2 cellular contexts compared by ENCODE assay signal in genomic region chr9:109961579-109961978, GRCh38.
TF ChIP-seq lines count a peak whose summit lies in the region.

No MANE protein-coding gene starts in this region.

TF ChIP-seq in SK-N-SH, 30 proteins besides CTCF, POLR2A, EP300 and RAD21 (continued from another document):
- TF ChIP-seq USF2 (IDR thresholded peaks at IDR 0.05; ENCODE audit: borderline replicate concordance, low read depth, low read length) (no peak), REST (IDR thresholded peaks at IDR 0.05; ENCODE audit: low read depth, low read length) (no peak), RCOR1 (IDR thresholded peaks at IDR 0.05; ENCODE audit: low read length) (no peak), ELF1 (IDR thresholded peaks at IDR 0.05) (no peak), FOSL2 (IDR thresholded peaks at IDR 0.05; ENCODE audit: borderline replicate concordance, low read depth) (no peak), NFIC (IDR thresholded peaks at IDR 0.05; ENCODE audit: borderline replicate concordance) (no peak), RXRA (IDR thresholded peaks at IDR 0.05; ENCODE audit: borderline replicate concordance, low read depth) (no peak), CHD2 (IDR thresholded peaks at IDR 0.05; ENCODE audit: low read length, partially characterized antibody) (no peak), ZBTB33 (IDR thresholded peaks at IDR 0.05; ENCODE audit: borderline replicate concordance, low read depth) (no peak), MXI1 (IDR thresholded peaks at IDR 0.05; ENCODE audit: low read depth, low read length) (no peak)
TF ChIP-seq in SK-N-SH: peak in this region for 0.

TF ChIP-seq in SK-N-SH treated with all-trans-retinoic acid at 6 μM for 48 hours, 23 proteins besides CTCF, POLR2A, EP300 and RAD21 (continued from another document):
- TF ChIP-seq CSRNP3 (CRISPR knock-in tag; IDR thresholded peaks at IDR 0.05) (no peak), GLIS3 (CRISPR knock-in tag; IDR thresholded peaks at IDR 0.05) (no peak), POU6F1 (CRISPR knock-in tag; IDR thresholded peaks at IDR 0.05; ENCODE audit: borderline replicate concordance, low read depth) (no peak), TCF4 (CRISPR knock-in tag; IDR thresholded peaks at IDR 0.05; ENCODE audit: borderline replicate concordance) (no peak), ZFP30 (CRISPR knock-in tag; IDR thresholded peaks at IDR 0.05) (no peak), ZNF70 (CRISPR knock-in tag; IDR thresholded peaks at IDR 0.05) (no peak), ISL1 (CRISPR knock-in tag; IDR thresholded peaks at IDR 0.05) (no peak), ZC3H10 (CRISPR knock-in tag; IDR thresholded peaks at IDR 0.05) (no peak), PATZ1 (CRISPR knock-in tag; IDR thresholded peaks at IDR 0.05; ENCODE audit: borderline replicate concordance) (no peak), ZFP3 (CRISPR knock-in tag; IDR thresholded peaks at IDR 0.05) (no peak), TSHZ2 (CRISPR knock-in tag; IDR thresholded peaks at IDR 0.05) (no peak), RARB (CRISPR knock-in tag; IDR thresholded peaks at IDR 0.05) (no peak), ZNF565 (CRISPR knock-in tag; conservative IDR thresholded peaks at IDR 0.05; ENCODE audit: low read depth) (no peak), ESRRG (CRISPR knock-in tag; IDR thresholded peaks at IDR 0.05) (no peak), BACH2 (CRISPR knock-in tag; IDR thresholded peaks at IDR 0.05; ENCODE audit: borderline replicate concordance) (no peak)
